ENCODE assay signal across 19 cellular contexts in genomic region chr1:211549092-211549749, GRCh38. TPM values are rescaled to one million over a fixed set of nuclear protein-coding genes. Genes with fewer than 3 reads are reported as not detected.
A peak's percentile ranks its signal among the peaks of the same experiment; 100 is the strongest.
DNase-seq lines count a peak whose midpoint lies in the region; ATAC-seq lines count a peak whose summit lies in the region.
"Had no signal": no experiment of that assay in that cellular context is flagged by ENCODE, and none has a peak within 500 bp of the region (broad histone marks: within the 10 kb centered on the region; RNA-seq: fewer than 3 reads in every experiment).

No MANE protein-coding gene starts in this region.

- H3K23ac ChIP-seq in neuronal stem cell (ENCODE audit: low read depth, low read length, poor library complexity), result peak overlapping the region; percentile 45

- H3K4ac ChIP-seq in neuronal stem cell (ENCODE audit: low read length), result no peak overlapping the region

- no peak overlapping the region for H2BK15ac ChIP-seq in neuronal stem cell (ENCODE audit: low read length)

- CTCF ChIA-PET in CD8-positive, alpha-beta memory T cell (lab: Charles Lee), result no interaction called here

- no peak overlapping the region for H3K4me3 ChIP-seq in CD8-positive, alpha-beta memory T cell (ENCODE audit: low read length)
- H3K4me3 ChIP-seq in neuronal stem cell (ENCODE audit: low read length in 2 of 2), result no peak overlapping the region
- H3K4me3 ChIP-seq: vagina had no signal

- H3K27ac ChIP-seq in CD8-positive, alpha-beta memory T cell (ENCODE audit: low read depth, low read length), result peak overlapping the region; percentile 17
- H3K27ac ChIP-seq in neuronal stem cell (replicated peaks; ENCODE audit: low read length), result no peak overlapping the region
- H3K27ac ChIP-seq: vagina had no signal

- no peaks in the 10 kb centered on the region for H3K4me1 Mint-ChIP-seq in CD8-positive, alpha-beta memory T cell
- H3K4me1 Mint-ChIP-seq in activated T-helper 17 cell treated with anti-CD3 and anti-CD28 coated beads, Interleukin-2, amount 50 U/mL, for 72 hours, result no peaks in the 10 kb centered on the region
- H3K4me1 Mint-ChIP-seq: activated B cell treated with CpG ODN at 0.5 μM for 24 hours; naive thymus-derived CD8-positive, alpha-beta T cell had no signal

- no peak overlapping the region for H2BK12ac ChIP-seq in neuronal stem cell (ENCODE audit: low read length)

- no peak for DNase-seq in CD8-positive, alpha-beta memory T cell
- DNase-seq in NCI-H2227 (lab: John Stamatoyannopoulos, UW; ENCODE audit: unreplicated experiment), result peak; percentile 40
- peak; percentile 56 for DNase-seq in Right ventricle myocardium superior
- DNase-seq in neuronal stem cell (ENCODE audit: low spot score), result no peak
- no peak for DNase-seq in GDM1 (lab: John Stamatoyannopoulos, UW)
- DNase-seq in DMS79 treated with DMSO at 0.1 percent for 48 hours (lab: John Stamatoyannopoulos, UW), result no peak
- DNase-seq: activated B cell treated with CpG ODN at 0.5 μM for 24 hours; activated CD8-positive, alpha-beta memory T cell treated with anti-CD3 and anti-CD28 coated beads for 24 hours; cerebellar nuclear complex; HFFc6; naive thymus-derived CD8-positive, alpha-beta T cell; SHP77 treated with DMSO at 0.1 percent for 48 hours; stimulated activated naive CD8-positive, alpha-beta T cell treated with anti-CD3 and anti-CD28 coated beads, Interleukin-15, Interleukin-2, amounts not matched to agents 100 U/mL and 50 U/mL, for 24 hours had no signal

- H3K27ac Mint-ChIP-seq in CD8-positive, alpha-beta memory T cell, result no peak overlapping the region
- no peak overlapping the region for H3K27ac Mint-ChIP-seq in activated T-helper 17 cell treated with anti-CD3 and anti-CD28 coated beads, Interleukin-2, amount 50 U/mL, for 72 hours
- H3K27ac Mint-ChIP-seq: activated B cell treated with CpG ODN at 0.5 μM for 24 hours, CD14-positive monocyte, HFFc6 had no signal

- H2BK120ac ChIP-seq in neuronal stem cell (ENCODE audit: low read depth, low read length), result no peak overlapping the region

- H2AK5ac ChIP-seq in neuronal stem cell (ENCODE audit: low read depth, low read length), result peak overlapping the region; percentile 44

- peak overlapping the region; percentile 81 for H3K18ac ChIP-seq in neuronal stem cell (ENCODE audit: low read length)

- H3K27me3 ChIP-seq in CD8-positive, alpha-beta memory T cell (ENCODE audit: insufficient read depth, low read length, poor library complexity, severe bottlenecking), result no peaks in the 10 kb centered on the region
- peaks cover 0 to 53% (median 0%) of the 10 kb centered on the region in 3 experiments for H3K27me3 ChIP-seq in neuronal stem cell (ENCODE audit: control insufficient read depth in 3 of 3, insufficient read depth in 3 of 3, low read depth in 1 of 3, low read length in 3 of 3)
- H3K27me3 ChIP-seq: vagina had no signal

- POLR2A ChIA-PET in CD8-positive, alpha-beta memory T cell (lab: Charles Lee), result no interaction called here

- H2BK5ac ChIP-seq in neuronal stem cell (ENCODE audit: low read length), result no peak overlapping the region

- no peaks in the 10 kb centered on the region for H3K79me1 ChIP-seq in neuronal stem cell (ENCODE audit: low read depth, low read length)

- H3K9me3 Mint-ChIP-seq in CD8-positive, alpha-beta memory T cell, result no peaks in the 10 kb centered on the region
- H3K9me3 Mint-ChIP-seq in activated T-helper 17 cell treated with anti-CD3 and anti-CD28 coated beads, Interleukin-2, amount 50 U/mL, for 72 hours, result no peaks in the 10 kb centered on the region
- H3K9me3 Mint-ChIP-seq: activated B cell treated with CpG ODN at 0.5 μM for 24 hours; HFFc6; naive thymus-derived CD8-positive, alpha-beta T cell had no signal

- no peak overlapping the region for H3K9ac ChIP-seq in neuronal stem cell (ENCODE audit: low read depth, low read length, poor library complexity)

- H2AFZ ChIP-seq in neuronal stem cell (ENCODE audit: low read length), result no peak overlapping the region

- no peaks in the 10 kb centered on the region for H3K36me3 Mint-ChIP-seq in CD8-positive, alpha-beta memory T cell
- no peaks in the 10 kb centered on the region for H3K36me3 Mint-ChIP-seq in activated T-helper 17 cell treated with anti-CD3 and anti-CD28 coated beads, Interleukin-2, amount 50 U/mL, for 72 hours (ENCODE audit: low read depth)
- H3K36me3 Mint-ChIP-seq: CD14-positive monocyte; naive thymus-derived CD8-positive, alpha-beta T cell had no signal

- no peaks in the 10 kb centered on the region for H3K36me3 ChIP-seq in CD8-positive, alpha-beta memory T cell (ENCODE audit: insufficient read depth, low read length)
- no peaks in the 10 kb centered on the region for H3K36me3 ChIP-seq in neuronal stem cell (replicated peaks in 1 of 2; ENCODE audit: control insufficient read depth in 2 of 2, insufficient read depth in 2 of 2, low read length in 2 of 2)
- H3K36me3 ChIP-seq: vagina had no signal

- no peaks in the 10 kb centered on the region for H3K4me1 ChIP-seq in CD8-positive, alpha-beta memory T cell (ENCODE audit: insufficient read depth, low read length)
- H3K4me1 ChIP-seq in neuronal stem cell (ENCODE audit: control insufficient read depth in 2 of 2, insufficient read depth in 1 of 2, low read depth in 1 of 2, low read length in 2 of 2), result peaks cover 0 to 2% of the 10 kb centered on the region in 2 donors

- no peak overlapping the region for H4K91ac ChIP-seq in neuronal stem cell (ENCODE audit: low read depth, low read length, poor library complexity)

- no CpG with 5 or more reads among the region's 7 CpGs for WGBS in neuronal stem cell (ENCODE audit: extremely low coverage in 2 of 2, insufficient read length in 2 of 2, insufficient replicate concordance in 1 of 2), 2 donors

- no peaks in the 10 kb centered on the region for H3K9me3 ChIP-seq in CD8-positive, alpha-beta memory T cell (ENCODE audit: low read length)
- H3K9me3 ChIP-seq in neuronal stem cell (replicated peaks in 1 of 2; ENCODE audit: control insufficient read depth in 2 of 2, insufficient read depth in 1 of 2, low read depth in 1 of 2, low read length in 2 of 2), result no peaks in the 10 kb centered on the region
- H3K9me3 ChIP-seq: vagina had no signal

- no peak overlapping the region for H4K8ac ChIP-seq in neuronal stem cell (ENCODE audit: low read depth, low read length)

- intact Hi-C loops in Right ventricle myocardium superior (cut with DNase I), result no loop called here

- peaks cover 0 to 24% of the 10 kb centered on the region in 2 donors for H3K27me3 Mint-ChIP-seq in CD8-positive, alpha-beta memory T cell
- peaks cover 4% of the 10 kb centered on the region for H3K27me3 Mint-ChIP-seq in activated T-helper 17 cell treated with anti-CD3 and anti-CD28 coated beads, Interleukin-2, amount 50 U/mL, for 72 hours

- ATAC-seq in Right ventricle myocardium superior (ENCODE audit: poor library complexity), result peak; percentile 81
- ATAC-seq in activated T-helper 17 cell treated with anti-CD3 and anti-CD28 coated beads, Interleukin-2, amount 50 U/mL, for 72 hours (replicated peaks), result no peak
- ATAC-seq in HG03175 (IDR thresholded peaks at IDR 0.05; ENCODE audit: unreplicated experiment), result no peak
- ATAC-seq: naive thymus-derived CD8-positive, alpha-beta T cell; stimulated activated naive CD8-positive, alpha-beta T cell treated with anti-CD3 and anti-CD28 coated beads, Interleukin-15, Interleukin-2, amounts not matched to agents 100 U/mL and 50 U/mL, for 24 hours had no signal

- H3K4me3 Mint-ChIP-seq in CD8-positive, alpha-beta memory T cell, result no peak overlapping the region
- no peak overlapping the region for H3K4me3 Mint-ChIP-seq in activated T-helper 17 cell treated with anti-CD3 and anti-CD28 coated beads, Interleukin-2, amount 50 U/mL, for 72 hours
- H3K4me3 Mint-ChIP-seq: activated B cell treated with CpG ODN at 0.5 μM for 24 hours; CD14-positive monocyte; HFFc6; naive thymus-derived CD8-positive, alpha-beta T cell had no signal

- no peak overlapping the region for H3K14ac ChIP-seq in neuronal stem cell (ENCODE audit: low read length)

- no peak overlapping the region for H3K4me2 ChIP-seq in neuronal stem cell (ENCODE audit: insufficient read depth, low read length, poor library complexity, severe bottlenecking)

RNA-seq across cellular contexts. Expression of gene SLC30A1, which starts 29.7 kb away (rescaled TPM):
- 10 to 100 TPM; 16.5 to 17.1 TPM for total RNA-seq in CD8-positive, alpha-beta memory T cell
- 3.4 TPM for polyA plus RNA-seq in CD8-positive, alpha-beta memory T cell
- total RNA-seq in Right ventricle myocardium superior, result 9.8 TPM
- 6.5 TPM for polyA plus RNA-seq in neuronal stem cell (2013, experiment 1 of 2)
- polyA plus RNA-seq in neuronal stem cell (2013, experiment 2 of 2), result 6.8 TPM
- total RNA-seq in activated T-helper 17 cell treated with anti-CD3 and anti-CD28 coated beads, Interleukin-2, amount 50 U/mL, for 72 hours, result under 1 TPM; 0.29 to 0.76 TPM

RNA-seq across cellular contexts. Expression of gene RD3, which starts 57.3 kb away (rescaled TPM):
- total RNA-seq in CD8-positive, alpha-beta memory T cell, result not detected
- not detected for polyA plus RNA-seq in CD8-positive, alpha-beta memory T cell
- total RNA-seq in Right ventricle myocardium superior, result not detected
- polyA plus RNA-seq in neuronal stem cell (2013, experiment 1 of 2), result 4.2 TPM
- 4.3 TPM for polyA plus RNA-seq in neuronal stem cell (2013, experiment 2 of 2)
- not detected for total RNA-seq in activated T-helper 17 cell treated with anti-CD3 and anti-CD28 coated beads, Interleukin-2, amount 50 U/mL, for 72 hours
- total RNA-seq: activated B cell treated with CpG ODN at 0.5 μM for 24 hours; Daoy; HFFc6; naive thymus-derived CD8-positive, alpha-beta T cell; T-helper 1 cell treated with Interleukin-12 subunit alpha and Interleukin-12 subunit beta and Interleukin-4 antibody, amounts not matched to agents 30 ng/mL and 1 ng/mL, for 36 hours had no signal
- polyA plus RNA-seq: CD14-positive monocyte; naive thymus-derived CD8-positive, alpha-beta T cell had no signal

Comparison
In these comparisons a context has a peak if more than half of its experiments do, and no peak if none do; other contexts are left out.
1. DNase-seq: peak in NCI-H2227 (single experiment) and Right ventricle myocardium superior (single experiment); none in CD8-positive, alpha-beta memory T cell (0 of 5), neuronal stem cell (single experiment), GDM1 (single experiment) and DMS79 treated with DMSO at 0.1 percent for 48 hours (single experiment).